Comparison of ENCODE assay signal across 29 cellular contexts in genomic region chr2:17827306-17827705, GRCh38. TPM values are rescaled to one million over a fixed set of nuclear protein-coding genes. Genes with fewer than 3 reads are reported as not detected.
DNase-seq lines count a peak whose midpoint lies in the region; ATAC-seq and TF ChIP-seq lines count a peak whose summit lies in the region.
"Had no signal": no experiment of that assay in that cellular context is flagged by ENCODE, and none has a peak within 500 bp of the region (broad histone marks: within the 10 kb centered on the region; RNA-seq: fewer than 3 reads in every experiment).

No MANE protein-coding gene starts in this region.

- intact Hi-C loops in transverse colon (cut with DNase I; ENCODE audit: low total_unique reads) (no loop called here), adrenal gland (cut with DNase I) (loop anchor here (10.0 kb wide), 2 partner anchors 93 to 113 kb away; no protein-coding TSS in a partner anchor)

- peak overlapping the region; percentile 52 for H3K27ac ChIP-seq in layer of hippocampus (ENCODE audit: low read depth, low read length)
- H3K27ac ChIP-seq in transverse colon, result peak overlapping the region in 3 of 4 donors; percentile 22 to 38 (median 27)
- H3K27ac ChIP-seq in adrenal gland, result no peak overlapping the region
- H3K27ac ChIP-seq: coronary artery, lower lobe of right lung, skin epidermis, upper lobe of left lung had no signal

- TF ChIP-seq CTCF in WTC11 (IDR thresholded peaks at IDR 0.05) (no peak), transverse colon (IDR thresholded peaks at IDR 0.05) (no peak), adrenal gland (IDR thresholded peaks at IDR 0.05) (no peak), GM10248 (IDR thresholded peaks at IDR 0.05; ENCODE audit: control extremely low read depth, extremely low read depth, low read depth, missing control alignments) (no peak)

- peaks cover 27% of the 10 kb centered on the region for H3K4me1 Mint-ChIP-seq in WTC11
- H3K4me1 Mint-ChIP-seq: activated naive CD4-positive, alpha-beta T cell treated with anti-CD3 and anti-CD28 coated beads, Interleukin-2, amount 50 U/mL, for 24 hours; activated T-helper 17 cell treated with anti-CD3 and anti-CD28 coated beads, Interleukin-2, amount 50 U/mL, for 72 hours had no signal

- ATAC-seq in WTC11 (peak; percentile 60), GM18861 (IDR thresholded peaks at IDR 0.05; ENCODE audit: unreplicated experiment) (no peak)
- ATAC-seq: activated T-helper 17 cell treated with anti-CD3 and anti-CD28 coated beads, Interleukin-2, amount 50 U/mL, for 72 hours; lower lobe of right lung; naive thymus-derived CD4-positive, alpha-beta T cell had no signal

- peaks cover 74% of the 10 kb centered on the region for H3K27me3 Mint-ChIP-seq in WTC11 (ENCODE audit: low read depth)

- H3K36me3 ChIP-seq in transverse colon (no peaks in the 10 kb centered on the region), adrenal gland (replicated peaks in 1 of 2) (no peaks in the 10 kb centered on the region)
- H3K36me3 ChIP-seq: lower lobe of right lung, upper lobe of left lung had no signal

- DNase-seq in NCI-H146 (lab: John Stamatoyannopoulos, UW) (peak; percentile 26), WTC11 (ENCODE audit: low spot score) (no peak), transverse colon (no peak), adrenal gland (no peak), GM10248 (ENCODE audit: extremely low spot score) (no peak)
- DNase-seq: activated CD4-positive, alpha-beta T cell treated with anti-CD3 and anti-CD28 coated beads for 48 hours; effector CD8-positive, alpha-beta T cell; HFFc6; islet precursor cell; lower lobe of right lung; midbrain; naive thymus-derived CD4-positive, alpha-beta T cell; NCI-H187; occipital lobe; SIG-M5; stimulated activated naive CD4-positive, alpha-beta T cell; SW 1271; upper lobe of left lung had no signal

- H3K4me3 Mint-ChIP-seq in WTC11, result no peak overlapping the region
- H3K4me3 Mint-ChIP-seq: activated naive CD4-positive, alpha-beta T cell treated with anti-CD3 and anti-CD28 coated beads, Interleukin-2, amount 50 U/mL, for 24 hours; activated T-helper 17 cell treated with anti-CD3 and anti-CD28 coated beads, Interleukin-2, amount 50 U/mL, for 72 hours; HFFc6; IgD-negative memory B cell; naive thymus-derived CD4-positive, alpha-beta T cell had no signal

- CTCF ChIA-PET in WTC11 (lab: Charles Lee), result interaction anchor here (0.8 kb wide), 1 partner anchor 107 kb away, joined by 4 read pairs; no protein-coding TSS in a partner anchor
- CTCF ChIA-PET in GM10248 (lab: Yijun Ruan, JAX), result interaction anchor here (0.8 to 7.7 kb wide), 3 partner anchors 11 to 156 kb away, joined by 3 to 113 read pairs (median 4); partner anchors contain the start of gene MSGN1

- no peaks in the 10 kb centered on the region for H3K9me3 ChIP-seq in transverse colon
- no peaks in the 10 kb centered on the region for H3K9me3 ChIP-seq in adrenal gland (replicated peaks in 1 of 3)
- H3K9me3 ChIP-seq: lower lobe of right lung, upper lobe of left lung had no signal

- 0 out of 2 replicates have a peak, but pooled peaks cover 3% of the 10 kb centered on the region for H3K9me3 Mint-ChIP-seq in WTC11
- H3K9me3 Mint-ChIP-seq: activated naive CD4-positive, alpha-beta T cell treated with anti-CD3 and anti-CD28 coated beads, Interleukin-2, amount 50 U/mL, for 24 hours; activated T-helper 17 cell treated with anti-CD3 and anti-CD28 coated beads, Interleukin-2, amount 50 U/mL, for 72 hours; HFFc6; IgD-negative memory B cell had no signal

- H3K27me3 ChIP-seq in layer of hippocampus (ENCODE audit: control insufficient read depth, insufficient read depth, low read length), result no peaks in the 10 kb centered on the region
- no peaks in the 10 kb centered on the region for H3K27me3 ChIP-seq in transverse colon
- H3K27me3 ChIP-seq in adrenal gland, result peaks cover 9% of the 10 kb centered on the region

- POLR2A ChIA-PET in WTC11 (lab: Charles Lee) (no interaction called here), GM10248 (lab: Yijun Ruan, JAX) (interaction anchor here (0.6 kb wide), 1 partner anchor 8 kb away, joined by 8 read pairs; no protein-coding TSS in a partner anchor)

- H3K36me3 Mint-ChIP-seq in WTC11, result no peaks in the 10 kb centered on the region
- H3K36me3 Mint-ChIP-seq: activated naive CD4-positive, alpha-beta T cell treated with anti-CD3 and anti-CD28 coated beads, Interleukin-2, amount 50 U/mL, for 24 hours; naive thymus-derived CD4-positive, alpha-beta T cell had no signal

- H3K4me1 ChIP-seq in transverse colon (peaks cover 0 to 20% (median 9%) of the 10 kb centered on the region in 4 donors), adrenal gland (replicated peaks in 1 of 2) (peaks cover 0 to 5% of the 10 kb centered on the region in 2 donors)

- in situ Hi-C loops in transverse colon (cut with MboI; ENCODE audit: low pct_ligation_motif_present in 1 of 4, low pct_unique_long_range_greater_than_20kb in 1 of 4, low sequenced_read_pairs in 3 of 4), result loop anchor here in 2 of 4 donors (25.0 kb wide), 1 partner anchor 115 kb away; no protein-coding TSS in a partner anchor

- TF ChIP-seq POLR2A in transverse colon (IDR thresholded peaks at IDR 0.05), result no peak
- TF ChIP-seq POLR2A in adrenal gland (IDR thresholded peaks at IDR 0.05), result no peak

- no peak for TF ChIP-seq EP300 in transverse colon (IDR thresholded peaks at IDR 0.05; ENCODE audit: low read depth)

- no peak overlapping the region for H3K27ac Mint-ChIP-seq in WTC11
- H3K27ac Mint-ChIP-seq: activated naive CD4-positive, alpha-beta T cell treated with anti-CD3 and anti-CD28 coated beads, Interleukin-2, amount 50 U/mL, for 24 hours; activated T-helper 17 cell treated with anti-CD3 and anti-CD28 coated beads, Interleukin-2, amount 50 U/mL, for 72 hours; HFFc6; naive thymus-derived CD4-positive, alpha-beta T cell had no signal

- WGBS in transverse colon (ENCODE audit: low coverage in 1 of 2), 2 donors, result 53 to 74% methylated on average over 5 of the region's 5 CpGs
- 93 to 96% (median 95%) methylated on average over 5 of the region's 5 CpGs for WGBS in adrenal gland, 4 donors

- H3K4me3 ChIP-seq in transverse colon, result no peak overlapping the region
- H3K4me3 ChIP-seq in adrenal gland, result no peak overlapping the region
- H3K4me3 ChIP-seq: coronary artery, lower lobe of right lung, skin epidermis, upper lobe of left lung had no signal

TF ChIP-seq in WTC11, 78 proteins besides CTCF, POLR2A, EP300 and RAD21:
- TF ChIP-seq PRDM15 (CRISPR knock-in tag; IDR thresholded peaks at IDR 0.05) (no peak), ZNF423 (CRISPR knock-in tag; IDR thresholded peaks at IDR 0.05) (no peak), FOXP4 (CRISPR knock-in tag; IDR thresholded peaks at IDR 0.05) (no peak), CBFB (CRISPR knock-in tag; IDR thresholded peaks at IDR 0.05; ENCODE audit: low read depth) (no peak)
TF ChIP-seq in WTC11: peak in this region for 0.

RNA-seq across cellular contexts. Expression of gene MSGN1, which starts 11.0 kb away (rescaled TPM):
- total RNA-seq in WTC11 (2021), result not detected in 3 replicates
- 1 to 10 TPM in 1 of 4 donors, not detected in 3; 1.3 TPM for total RNA-seq in transverse colon
- total RNA-seq in adrenal gland, result not detected
- polyA plus RNA-seq in adrenal gland, result not detected
- total RNA-seq: activated T-helper 17 cell treated with anti-CD3 and anti-CD28 coated beads, Interleukin-2, amount 50 U/mL, for 72 hours; bronchial epithelial cell; glomerular endothelial cell; HFFc6; lower lobe of right lung; naive thymus-derived CD4-positive, alpha-beta T cell; occipital lobe; upper lobe of left lung had no signal
- polyA plus RNA-seq: AG04450; BJ; IgD-negative memory B cell; naive thymus-derived CD4-positive, alpha-beta T cell had no signal

RNA-seq across cellular contexts. Expression of gene KCNS3, which starts 51.2 kb away (rescaled TPM):
- total RNA-seq in WTC11 (2021) (17.4 to 25.2 TPM (median 18.1 TPM) in 3 replicates), transverse colon (10 to 100 TPM; 13.7 to 65.4 (median 52.9) TPM), adrenal gland (1 to 10 TPM in 6 of 8 donors, under 1 TPM in 2; 0.50 to 4.3 (median 1.6) TPM)
- 1 to 10 TPM in 2 of 3 donors, under 1 TPM in 1; 0.88 to 3.3 (median 1.8) TPM for polyA plus RNA-seq in adrenal gland
- total RNA-seq: activated T-helper 17 cell treated with anti-CD3 and anti-CD28 coated beads, Interleukin-2, amount 50 U/mL, for 72 hours; naive thymus-derived CD4-positive, alpha-beta T cell had no signal
- polyA plus RNA-seq: IgD-negative memory B cell; naive thymus-derived CD4-positive, alpha-beta T cell had no signal

Comparison
In these comparisons a context has a peak if more than half of its experiments do, and no peak if none do; other contexts are left out.
1. H3K27ac ChIP-seq: peak in layer of hippocampus (single experiment) and transverse colon (3 of 4); none in adrenal gland (0 of 5).